Comparison of ENCODE assay signal across 8 cellular contexts in genomic region chr17:17235212-17236174, GRCh38. TPM values are rescaled to one million over a fixed set of nuclear protein-coding genes. Genes with fewer than 3 reads are reported as not detected.
A peak's percentile ranks its signal among the peaks of the same experiment; 100 is the strongest.
DNase-seq lines count a peak whose midpoint lies in the region; ATAC-seq, FAIRE-seq and TF ChIP-seq lines count a peak whose summit lies in the region.

No MANE protein-coding gene starts in this region.

- H3K56ac ChIP-seq in H1 (replicated peaks; ENCODE audit: insufficient read length, low read depth, low read length), result no peak overlapping the region

- H2BK20ac ChIP-seq in H1 (ENCODE audit: low read length), result no peak overlapping the region

- no peak overlapping the region for H3K27ac ChIP-seq in OCI-LY3 (ENCODE audit: low read length)
- no peak overlapping the region for H3K27ac ChIP-seq in H1 (ENCODE audit: low read depth, low read length)

- H2BK5ac ChIP-seq in H1 (ENCODE audit: low read depth, low read length), result no peak overlapping the region

- no peak for TF ChIP-seq RAD21 in H1 (IDR thresholded peaks at IDR 0.05 in 1 of 2, conservative IDR thresholded peaks at IDR 0.05 in 1 of 2; ENCODE audit: low read depth in 2 of 2, low read length in 2 of 2)

- H4K91ac ChIP-seq in H1 (replicated peaks; ENCODE audit: insufficient read length, low read length), result no peak overlapping the region

- peak overlapping the region; percentile 94 for H3K4me3 Mint-ChIP-seq in natural killer cell treated with Interleukin-12 subunit alpha and Interleukin-12 subunit beta and Interleukin-15 and Interleukin-18, amount 100 ng/mL, for 72 hours

- CTCF ChIA-PET in H1 (lab: Charles Lee; ENCODE audit: partially characterized antibody), result interaction anchor here (0.6 to 1.3 kb wide), 3 partner anchors 11 to 110 kb away, joined by 4 to 5 read pairs (median 5); no protein-coding TSS in a partner anchor

- H3K4me3 ChIP-seq in GM12865 (ENCODE audit: low read depth, low read length) (peak overlapping the region; percentile 91), OCI-LY3 (ENCODE audit: low read length) (peak overlapping the region; percentile 97), H1 (ENCODE audit: extremely low read depth in 1 of 4, insufficient read depth in 2 of 4, low read depth in 3 of 4, low read length in 4 of 4) (peak overlapping the region; percentile 79 to 97 (median 94); a peak in 6 of 8 replicates)

- H4K20me1 ChIP-seq in OCI-LY3 (ENCODE audit: insufficient read depth, low read length) (peaks cover 11% of the 10 kb centered on the region), H1 (replicated peaks in 1 of 2; ENCODE audit: control insufficient read depth in 1 of 2, insufficient read depth in 2 of 2, low read length in 2 of 2) (peaks cover 14 to 18% of the 10 kb centered on the region in 2 experiments)

- no peak overlapping the region for H2AFZ ChIP-seq in OCI-LY3 (ENCODE audit: low read depth, low read length)
- H2AFZ ChIP-seq in H1 (ENCODE audit: low read length), result no peak overlapping the region

- ATAC-seq in natural killer cell treated with Interleukin-12 subunit alpha and Interleukin-12 subunit beta and Interleukin-15 and Interleukin-18, amount 100 ng/mL, for 72 hours, result no peak
- ATAC-seq in HG02938 (IDR thresholded peaks at IDR 0.05; ENCODE audit: unreplicated experiment), result no peak

- no peak overlapping the region for H2BK12ac ChIP-seq in H1 (ENCODE audit: low read depth, low read length)

- peaks cover 16% of the 10 kb centered on the region for H3K79me1 ChIP-seq in H1 (ENCODE audit: low read depth, low read length)

- H3K36me3 Mint-ChIP-seq in natural killer cell treated with Interleukin-12 subunit alpha and Interleukin-12 subunit beta and Interleukin-15 and Interleukin-18, amount 100 ng/mL, for 72 hours, result no peaks in the 10 kb centered on the region

- H3K79me2 ChIP-seq in OCI-LY3 (ENCODE audit: low read length) (peaks cover 37% of the 10 kb centered on the region), H1 (ENCODE audit: control insufficient read depth in 1 of 2, insufficient read depth in 2 of 2, low read length in 2 of 2) (peaks cover 7 to 35% of the 10 kb centered on the region in 2 experiments; a peak in 3 of 4 replicates)

- peak overlapping the region; percentile 100 for H3K27ac Mint-ChIP-seq in natural killer cell treated with Interleukin-12 subunit alpha and Interleukin-12 subunit beta and Interleukin-15 and Interleukin-18, amount 100 ng/mL, for 72 hours

- no peaks in the 10 kb centered on the region for H3K9me3 Mint-ChIP-seq in natural killer cell treated with Interleukin-12 subunit alpha and Interleukin-12 subunit beta and Interleukin-15 and Interleukin-18, amount 100 ng/mL, for 72 hours

- H3K9ac ChIP-seq in OCI-LY3 (ENCODE audit: low read length) (peak overlapping the region; percentile 96), H1 (replicated peaks in 1 of 4; ENCODE audit: extremely low read depth in 1 of 4, low read depth in 3 of 4, low read length in 3 of 4) (no peak overlapping the region)

- H2BK120ac ChIP-seq in H1 (replicated peaks; ENCODE audit: low read depth, low read length), result no peak overlapping the region

- no peak overlapping the region for H4K5ac ChIP-seq in H1 (ENCODE audit: insufficient read length, low read depth, low read length)

- no peak overlapping the region for H4K8ac ChIP-seq in H1 (ENCODE audit: extremely low read depth, insufficient read depth, low read length)

- no peak overlapping the region for H3K23ac ChIP-seq in H1 (ENCODE audit: insufficient read length)

- FAIRE-seq in H1 (lab: Jason Lieb, UNC) (no peak), GM12891 (lab: Jason Lieb, UNC) (no peak)

- TF ChIP-seq CTCF in GM12865 (IDR thresholded peaks at IDR 0.05; ENCODE audit: insufficient read depth, low read depth, low read length, missing control alignments) (no peak), OCI-LY3 (IDR thresholded peaks at IDR 0.05; ENCODE audit: low read depth, low read length) (no peak), H1 (IDR thresholded peaks at IDR 0.05; ENCODE audit: control extremely low read depth in 1 of 3, insufficient read depth in 1 of 3, low read depth in 1 of 3, low read length in 3 of 3) (no peak)

- TF ChIP-seq POLR2A in H1 (IDR thresholded peaks at IDR 0.05; ENCODE audit: control extremely low read depth in 1 of 2, low read depth in 2 of 2, low read length in 2 of 2) (no peak), GM12891 (IDR thresholded peaks at IDR 0.05; ENCODE audit: low read depth, low read length) (no peak)

- peaks cover 13% of the 10 kb centered on the region for H3K4me1 ChIP-seq in OCI-LY3 (ENCODE audit: low read length)
- H3K4me1 ChIP-seq in H1 (replicated peaks in 1 of 4; ENCODE audit: control insufficient read depth in 3 of 4, insufficient read depth in 4 of 4, low read length in 3 of 4), result peaks cover 2 to 10% (median 5%) of the 10 kb centered on the region in 4 experiments; a peak in 5 of 7 replicates

- no peak overlapping the region for H3K14ac ChIP-seq in H1 (ENCODE audit: insufficient read length)

- 88% methylated on average over 19 of the region's 19 CpGs; no CpG with 5 or more reads in 1 of the 2 experiments for WGBS in H1 (ENCODE audit: extremely low coverage in 1 of 2, insufficient coverage in 1 of 2, insufficient read length in 1 of 2, insufficient replicate concordance in 2 of 2, low coverage in 1 of 2, low lambda C conversion rate in 2 of 2, missing lambda C conversion rate in 1 of 2), 2 experiments

- H3K36me3 ChIP-seq in OCI-LY3 (replicated peaks; ENCODE audit: low read depth, low read length) (no peaks in the 10 kb centered on the region), H1 (ENCODE audit: control insufficient read depth in 2 of 4, insufficient read depth in 4 of 4, low read length in 3 of 4) (peaks cover 5 to 17% (median 10%) of the 10 kb centered on the region in 4 experiments; a peak in 6 of 8 replicates)

- POLR2A ChIA-PET in H1 (lab: Charles Lee; ENCODE audit: partially characterized antibody), result interaction anchor here (1.2 to 1.8 kb wide), 3 partner anchors 9 to 21 kb away, joined by 3 to 7 read pairs (median 5); no protein-coding TSS in a partner anchor

- no peak overlapping the region for H2BK15ac ChIP-seq in H1 (ENCODE audit: low read length)

- H3K27me3 ChIP-seq in OCI-LY3 (ENCODE audit: low read depth, low read length) (no peaks in the 10 kb centered on the region), H1 (replicated peaks in 1 of 4; ENCODE audit: control insufficient read depth in 3 of 4, extremely low read depth in 1 of 4, insufficient read depth in 3 of 4, low read length in 3 of 4) (no peaks in the 10 kb centered on the region)

- no peaks in the 10 kb centered on the region for H3K9me3 ChIP-seq in OCI-LY3 (ENCODE audit: insufficient read depth, low read length)
- no peaks in the 10 kb centered on the region for H3K9me3 ChIP-seq in H1 (ENCODE audit: insufficient read depth in 2 of 2, low read depth in 1 of 2, low read length in 1 of 2)

- DNase-seq in GM12865 (ENCODE audit: low read depth), result no peak
- no peak for DNase-seq in H1 (ENCODE audit: low read depth in 1 of 2, low spot score in 2 of 2)
- no peak for DNase-seq in natural killer cell treated with Interleukin-12 subunit alpha and Interleukin-12 subunit beta and Interleukin-15 and Interleukin-18, amount 100 ng/mL, for 72 hours (ENCODE audit: low spot score)
- no peak for DNase-seq in GM12891 (ENCODE audit: insufficient read length, low spot score)
- no peak for DNase-seq in activated CD8-positive, alpha-beta memory T cell treated with anti-CD3 and anti-CD28 coated beads for 24 hours
- DNase-seq in UCSD-AML1 (lab: John Stamatoyannopoulos, UW; ENCODE audit: unreplicated experiment), result no peak

- H3K4me1 Mint-ChIP-seq in natural killer cell treated with Interleukin-12 subunit alpha and Interleukin-12 subunit beta and Interleukin-15 and Interleukin-18, amount 100 ng/mL, for 72 hours (ENCODE audit: low read depth in 2 of 2), result peaks cover 17 to 28% of the 10 kb centered on the region in 2 donors

- no peaks in the 10 kb centered on the region for H3K27me3 Mint-ChIP-seq in natural killer cell treated with Interleukin-12 subunit alpha and Interleukin-12 subunit beta and Interleukin-15 and Interleukin-18, amount 100 ng/mL, for 72 hours

- no peak overlapping the region for H2AK5ac ChIP-seq in H1 (ENCODE audit: low read depth, low read length)

- H3K4me2 ChIP-seq in OCI-LY3 (ENCODE audit: low read length) (peak overlapping the region; percentile 98), H1 (ENCODE audit: insufficient read depth in 1 of 2, low read depth in 2 of 2, low read length in 2 of 2) (peak overlapping the region; percentile 95 to 100)

- no peak overlapping the region for H3K4ac ChIP-seq in H1 (replicated peaks; ENCODE audit: insufficient read length, low read depth, low read length)

- H3K23me2 ChIP-seq in H1 (ENCODE audit: low read depth, low read length), result peaks cover 9% of the 10 kb centered on the region

- no peak overlapping the region for H3K18ac ChIP-seq in H1 (ENCODE audit: extremely low read depth, low read length)

- no peak for TF ChIP-seq EP300 in H1 (IDR thresholded peaks at IDR 0.05; ENCODE audit: borderline replicate concordance in 1 of 2, low read depth in 2 of 2, low read length in 2 of 2)

RNA-seq across cellular contexts. Expression of gene FLCN, which starts 1.5 kb away (rescaled TPM):
- total RNA-seq in H1 (2021; fragmentation: NEBNext Ultra II Directional; extraction: Animal tissue kit (Norgen Biotek cat#: 25700)), result 34.0 and 34.6 TPM in 2 replicates
- polyA plus RNA-seq in H1 (2011; rRNA removed), result 15.6 and 20.8 TPM in 2 replicates
- 18.4 TPM for polyA plus RNA-seq in H1 (2011; cell fraction: cytosol; rRNA removed)
- 29.1 TPM for polyA plus RNA-seq in H1 (2011; cell fraction: nucleus; rRNA removed)
- 22.5 to 32.6 TPM (median 26.9 TPM) in 4 replicates for polyA plus RNA-seq in H1 (2012, experiment 1 of 2)
- 21.7 TPM for polyA plus RNA-seq in H1 (2012, experiment 2 of 2)
- 11.7 TPM for polyA plus RNA-seq in H1 (2013, experiment 1 of 2)
- polyA plus RNA-seq in H1 (2013, experiment 2 of 2), result 10.4 TPM
- polyA minus RNA-seq in H1 (2011; rRNA and poly(A)+ RNA removed), result 39.5 and 40.0 TPM in 2 replicates
- 21.7 TPM for polyA minus RNA-seq in H1 (2011; cell fraction: cytosol; rRNA and poly(A)+ RNA removed)
- polyA minus RNA-seq in H1 (2011; cell fraction: nucleus; rRNA and poly(A)+ RNA removed), result 35.8 TPM
- 10 to 100 TPM; 41.2 to 43.8 TPM for total RNA-seq in natural killer cell treated with Interleukin-12 subunit alpha and Interleukin-12 subunit beta and Interleukin-15 and Interleukin-18, amount 100 ng/mL, for 72 hours
- 9.8 TPM for polyA plus RNA-seq in GM12891 (2012; ENCODE audit: low read depth, missing spikeins)

RNA-seq across cellular contexts. Expression of gene PLD6, which starts 29.4 kb away (rescaled TPM):
- 0.22 TPM in 1 of 2 replicates, not detected in the other for total RNA-seq in H1 (2021; fragmentation: NEBNext Ultra II Directional; extraction: Animal tissue kit (Norgen Biotek cat#: 25700))
- polyA plus RNA-seq in H1 (2011; rRNA removed), result 0.17 and 0.20 TPM in 2 replicates
- polyA plus RNA-seq in H1 (2011; cell fraction: cytosol; rRNA removed), result 0.31 TPM
- 0.43 TPM for polyA plus RNA-seq in H1 (2011; cell fraction: nucleus; rRNA removed)
- 0.16 to 0.39 TPM (median 0.32 TPM) in 4 replicates for polyA plus RNA-seq in H1 (2012, experiment 1 of 2)
- not detected for polyA plus RNA-seq in H1 (2012, experiment 2 of 2)
- 0.06 TPM for polyA plus RNA-seq in H1 (2013, experiment 1 of 2)
- polyA plus RNA-seq in H1 (2013, experiment 2 of 2), result 0.06 TPM
- 0.38 TPM in 1 of 2 replicates, not detected in the other for polyA minus RNA-seq in H1 (2011; rRNA and poly(A)+ RNA removed)
- not detected for polyA minus RNA-seq in H1 (2011; cell fraction: cytosol; rRNA and poly(A)+ RNA removed)
- polyA minus RNA-seq in H1 (2011; cell fraction: nucleus; rRNA and poly(A)+ RNA removed), result not detected
- total RNA-seq in natural killer cell treated with Interleukin-12 subunit alpha and Interleukin-12 subunit beta and Interleukin-15 and Interleukin-18, amount 100 ng/mL, for 72 hours, result 10 to 100 TPM in 1 of 2 donors, 1 to 10 TPM in 1; 3.4 to 18.2 TPM
- 5.8 TPM for polyA plus RNA-seq in GM12891 (2012; ENCODE audit: low read depth, missing spikeins)

RNA-seq across cellular contexts. Expression of gene COPS3, which starts 45.6 kb away (rescaled TPM):
- total RNA-seq in H1 (2021; fragmentation: NEBNext Ultra II Directional; extraction: Animal tissue kit (Norgen Biotek cat#: 25700)), result 110 and 112 TPM in 2 replicates
- polyA plus RNA-seq in H1 (2011; rRNA removed), result 59.8 and 82.9 TPM in 2 replicates
- 76.9 TPM for polyA plus RNA-seq in H1 (2011; cell fraction: cytosol; rRNA removed)
- 45.6 TPM for polyA plus RNA-seq in H1 (2011; cell fraction: nucleus; rRNA removed)
- polyA plus RNA-seq in H1 (2012, experiment 1 of 2), result 93.9 to 128 TPM (median 97.4 TPM) in 4 replicates
- polyA plus RNA-seq in H1 (2012, experiment 2 of 2), result 16.8 TPM
- polyA plus RNA-seq in H1 (2013, experiment 1 of 2), result 127 TPM
- polyA plus RNA-seq in H1 (2013, experiment 2 of 2), result 136 TPM
- 97.7 and 150 TPM in 2 replicates for polyA minus RNA-seq in H1 (2011; rRNA and poly(A)+ RNA removed)
- polyA minus RNA-seq in H1 (2011; cell fraction: cytosol; rRNA and poly(A)+ RNA removed), result 47.0 TPM
- polyA minus RNA-seq in H1 (2011; cell fraction: nucleus; rRNA and poly(A)+ RNA removed), result 62.8 TPM
- total RNA-seq in natural killer cell treated with Interleukin-12 subunit alpha and Interleukin-12 subunit beta and Interleukin-15 and Interleukin-18, amount 100 ng/mL, for 72 hours, result 100 to 1,000 TPM in 1 of 2 donors, 10 to 100 TPM in 1; 85.4 to 130 TPM
- 71.3 TPM for polyA plus RNA-seq in GM12891 (2012; ENCODE audit: low read depth, missing spikeins)
